Comparison of ENCODE assay signal across 8 cellular contexts in genomic region chr16:66406534-66407368, GRCh38. TPM values are rescaled to one million over a fixed set of nuclear protein-coding genes. Genes with fewer than 3 reads are reported as not detected.
DNase-seq lines count a peak whose midpoint lies in the region; ATAC-seq, FAIRE-seq and TF ChIP-seq lines count a peak whose summit lies in the region.

No MANE protein-coding gene starts in this region.

- H3K18ac ChIP-seq in H1 (ENCODE audit: extremely low read depth, low read length) = peak overlapping the region; percentile 33

- TF ChIP-seq EP300 in A549 (IDR thresholded peaks at IDR 0.05) (no peak), H1 (IDR thresholded peaks at IDR 0.05; ENCODE audit: borderline replicate concordance in 1 of 2, low read depth in 2 of 2, low read length in 2 of 2) (no peak)

- no peaks in the 10 kb centered on the region for H3K79me1 ChIP-seq in H1 (ENCODE audit: low read depth, low read length)

- H3K4me3 ChIP-seq in A549 (peak overlapping the region; percentile 61), H1 (ENCODE audit: extremely low read depth in 1 of 4, insufficient read depth in 2 of 4, low read depth in 3 of 4, low read length in 4 of 4) (peak overlapping the region; percentile 21 to 72 (median 62); a peak in 7 of 8 replicates)

- TF ChIP-seq RAD21 in A549 (conservative IDR thresholded peaks at IDR 0.05 in 1 of 2, IDR thresholded peaks at IDR 0.05 in 1 of 2) (peak; percentile 98), H1 (IDR thresholded peaks at IDR 0.05 in 1 of 2, conservative IDR thresholded peaks at IDR 0.05 in 1 of 2; ENCODE audit: low read depth in 2 of 2, low read length in 2 of 2) (peak; percentile 95 to 96)

- peaks cover 2% of the 10 kb centered on the region; the same call in 1 of the 2 replicates for H3K23me2 ChIP-seq in H1 (ENCODE audit: low read depth, low read length)

- H3K36me3 Mint-ChIP-seq in memory B cell = no peaks in the 10 kb centered on the region

- peaks cover 13% of the 10 kb centered on the region for H3K27me3 Mint-ChIP-seq in memory B cell

- peak overlapping the region; percentile 89; the same call in 1 of the 2 replicates for H2BK15ac ChIP-seq in H1 (ENCODE audit: low read length)

- peak overlapping the region in 2 of 4 experiments; percentile 15 to 25; a peak in 1 of 7 replicates for H3K9ac ChIP-seq in H1 (replicated peaks in 1 of 4; ENCODE audit: extremely low read depth in 1 of 4, low read depth in 3 of 4, low read length in 3 of 4)

- H3K4ac ChIP-seq in H1 (replicated peaks; ENCODE audit: insufficient read length, low read depth, low read length) = no peak overlapping the region

- H3K36me3 ChIP-seq in H1 (ENCODE audit: control insufficient read depth in 2 of 4, insufficient read depth in 4 of 4, low read length in 3 of 4) = no peaks in the 10 kb centered on the region

- H3K9me3 Mint-ChIP-seq in memory B cell = no peaks in the 10 kb centered on the region

- peak overlapping the region; percentile 93 for H3K4me2 ChIP-seq in A549
- peak overlapping the region; percentile 54 to 93 for H3K4me2 ChIP-seq in H1 (ENCODE audit: insufficient read depth in 1 of 2, low read depth in 2 of 2, low read length in 2 of 2)

- H3K14ac ChIP-seq in H1 (ENCODE audit: insufficient read length) = no peak overlapping the region

- no peak overlapping the region for H2BK5ac ChIP-seq in H1 (ENCODE audit: low read depth, low read length)

- H2AK5ac ChIP-seq in H1 (ENCODE audit: low read depth, low read length) = no peak overlapping the region

- FAIRE-seq in A549 (lab: Jason Lieb, UNC) (no peak), H1 (lab: Jason Lieb, UNC) (peak; percentile 45)

- ATAC-seq in A549 (peak; percentile 87 to 94), GM18517 (IDR thresholded peaks at IDR 0.05; ENCODE audit: unreplicated experiment) (peak; percentile 73), HG03342 (IDR thresholded peaks at IDR 0.05; ENCODE audit: unreplicated experiment) (peak; percentile 76), memory B cell (ENCODE audit: low read depth) (peak; percentile 95)

- H3K27ac Mint-ChIP-seq in memory B cell = no peak overlapping the region

- H3K79me2 ChIP-seq in H1 (ENCODE audit: control insufficient read depth in 1 of 2, insufficient read depth in 2 of 2, low read length in 2 of 2) = no peaks in the 10 kb centered on the region

- H3K4me1 ChIP-seq in A549 (peaks cover 27% of the 10 kb centered on the region), H1 (replicated peaks in 1 of 4; ENCODE audit: control insufficient read depth in 3 of 4, insufficient read depth in 4 of 4, low read length in 3 of 4) (no peaks in the 10 kb centered on the region; a peak in 1 of 7 replicates)

- H2BK12ac ChIP-seq in H1 (ENCODE audit: low read depth, low read length) = no peak overlapping the region

- TF ChIP-seq CTCF in A549 (IDR thresholded peaks at IDR 0.05) = peak; percentile 87
- TF ChIP-seq CTCF in H1 (IDR thresholded peaks at IDR 0.05; ENCODE audit: control extremely low read depth in 1 of 3, insufficient read depth in 1 of 3, low read depth in 1 of 3, low read length in 3 of 3) = peak; percentile 82 to 92 (median 84)

- H3K23ac ChIP-seq in H1 (ENCODE audit: insufficient read length) = no peak overlapping the region

- H4K91ac ChIP-seq in H1 (replicated peaks; ENCODE audit: insufficient read length, low read length) = no peak overlapping the region

- H3K9me3 ChIP-seq in A549 = no peaks in the 10 kb centered on the region
- 0 out of 4 replicates have a peak, but pooled peaks cover 0 to 3% of the 10 kb centered on the region in 2 experiments for H3K9me3 ChIP-seq in H1 (ENCODE audit: insufficient read depth in 2 of 2, low read depth in 1 of 2, low read length in 1 of 2)

- peak overlapping the region; percentile 64 for H3K4me3 Mint-ChIP-seq in memory B cell

- CTCF ChIA-PET in A549 (lab: Yijun Ruan, JAX) = interaction anchor here (0.6 to 7.1 kb wide), 66 partner anchors 8 to 488 kb away, joined by 3 to 185 read pairs (median 6); partner anchors contain the start of genes CKLF, CMTM3 and NAE1
- CTCF ChIA-PET in H1 (lab: Charles Lee; ENCODE audit: partially characterized antibody) = interaction anchor here (0.6 to 11.3 kb wide), 49 partner anchors 9 to 321 kb away, joined by 3 to 226 read pairs (median 4); partner anchors contain the start of genes CDH5, CKLF and CMTM2

- H3K27ac ChIP-seq in A549 (peak overlapping the region; percentile 86 to 88), H1 (ENCODE audit: low read depth, low read length) (no peak overlapping the region)

- peak; percentile 37 for TF ChIP-seq POLR2A in A549 (IDR thresholded peaks at IDR 0.05; ENCODE audit: low read length)
- no peak for TF ChIP-seq POLR2A in H1 (IDR thresholded peaks at IDR 0.05; ENCODE audit: control extremely low read depth in 1 of 2, low read depth in 2 of 2, low read length in 2 of 2)

- H4K8ac ChIP-seq in H1 (ENCODE audit: extremely low read depth, insufficient read depth, low read length) = 0 out of 2 replicates have a peak overlapping the region, but pooled peaks have one; percentile 35

- H3K4me1 Mint-ChIP-seq in memory B cell = peaks cover 8% of the 10 kb centered on the region

- 3% methylated on average over 23 of the region's 36 CpGs for WGBS in A549 (ENCODE audit: missing lambda C conversion rate)
- WGBS in H1 (ENCODE audit: extremely low coverage in 1 of 2, insufficient coverage in 1 of 2, insufficient read length in 1 of 2, insufficient replicate concordance in 2 of 2, low coverage in 1 of 2, low lambda C conversion rate in 2 of 2, missing lambda C conversion rate in 1 of 2), 2 experiments = 5% methylated on average over 35 of the region's 36 CpGs; no CpG with 5 or more reads in 1 of the 2 experiments

- POLR2A ChIA-PET in A549 (lab: Yijun Ruan, JAX) (interaction anchor here (0.6 to 1.7 kb wide), 5 partner anchors 54 to 197 kb away, joined by 3 to 7 read pairs (median 3); partner anchors contain the start of genes CKLF and CMTM3), H1 (lab: Charles Lee; ENCODE audit: partially characterized antibody) (interaction anchor here (1.2 to 1.4 kb wide), 3 partner anchors 105 to 142 kb away, joined by 3 to 4 read pairs (median 4); no protein-coding TSS in a partner anchor)

- no peaks in the 10 kb centered on the region for H4K20me1 ChIP-seq in H1 (replicated peaks in 1 of 2; ENCODE audit: control insufficient read depth in 1 of 2, insufficient read depth in 2 of 2, low read length in 2 of 2)

- peak; percentile 83 to 92 for DNase-seq in A549 (ENCODE audit: low read depth in 1 of 2, low spot score in 1 of 2)
- peak; percentile 81 for DNase-seq in NCI-H82 (lab: John Stamatoyannopoulos, UW)
- peak; percentile 74 to 83 for DNase-seq in activated CD8-positive, alpha-beta memory T cell treated with anti-CD3 and anti-CD28 coated beads for 1 hour (ENCODE audit: extremely low read depth in 1 of 2, low read depth in 1 of 2)
- DNase-seq in H1 (ENCODE audit: low read depth in 1 of 2, low spot score in 2 of 2) = peak; percentile 54 to 97
- DNase-seq in memory B cell (ENCODE audit: low spot score in 2 of 2) = peak; percentile 88 to 95
- DNase-seq in stimulated activated CD4-positive, alpha-beta T cell treated with anti-CD3 and anti-CD28 coated beads, TNF-alpha, amount 100 ng/mL, for 48 hours (ENCODE audit: low read depth in 3 of 3) = peak; percentile 67 to 86 (median 81)

- H3K56ac ChIP-seq in H1 (replicated peaks; ENCODE audit: insufficient read length, low read depth, low read length) = no peak overlapping the region

- H4K5ac ChIP-seq in H1 (ENCODE audit: insufficient read length, low read depth, low read length) = no peak overlapping the region

- H3K27me3 ChIP-seq in H1 (replicated peaks in 1 of 4; ENCODE audit: control insufficient read depth in 3 of 4, extremely low read depth in 1 of 4, insufficient read depth in 3 of 4, low read length in 3 of 4) = peaks cover 0 to 3% (median 2%) of the 10 kb centered on the region in 4 experiments; a peak in 2 of 7 replicates

- H2AFZ ChIP-seq in H1 (ENCODE audit: low read length) = peak overlapping the region; percentile 93

- H2BK120ac ChIP-seq in H1 (replicated peaks; ENCODE audit: low read depth, low read length) = no peak overlapping the region

- H2BK20ac ChIP-seq in H1 (ENCODE audit: low read length) = no peak overlapping the region

TF ChIP-seq in H1, 55 proteins besides CTCF, POLR2A, EP300 and RAD21 (continues in another document):
- TF ChIP-seq ASH2L (IDR thresholded peaks at IDR 0.05; ENCODE audit: low read length) (peak; percentile 76), SP2 (IDR thresholded peaks at IDR 0.05; ENCODE audit: low read length) (no peak)

RNA-seq across cellular contexts. Expression of gene BEAN1, which starts 20.3 kb away (rescaled TPM):
- polyA plus RNA-seq in A549 (2011; rRNA removed) (0.98 and 1.4 TPM in 2 replicates), A549 (2017; fragmentation: RNase III; extraction: RNeasy Plus Mini Kit Qiagen cat#74134 plus additional on column Dnase treatment) (1.2 to 2.4 TPM (median 1.7 TPM) in 3 replicates), H1 (2011; rRNA removed) (0.05 and 0.08 TPM in 2 replicates)
- polyA plus RNA-seq in A549 (2012; cell fraction: cytosol; rRNA removed) = 0.58 and 0.63 TPM in 2 replicates
- 1.3 and 1.5 TPM in 2 replicates for polyA plus RNA-seq in A549 (2012; cell fraction: nucleus; rRNA removed)
- polyA minus RNA-seq in A549 (2011; rRNA and poly(A)+ RNA removed) = 0.83 and 1.4 TPM in 2 replicates
- total RNA-seq in H1 (2021; fragmentation: NEBNext Ultra II Directional; extraction: Animal tissue kit (Norgen Biotek cat#: 25700)) = not detected in 2 replicates
- polyA plus RNA-seq in H1 (2011; cell fraction: cytosol; rRNA removed) = 0.08 TPM
- 0.07 TPM for polyA plus RNA-seq in H1 (2011; cell fraction: nucleus; rRNA removed)
- 0.13 to 0.24 TPM (median 0.15 TPM) in 3 of 4 replicates, not detected in the other for polyA plus RNA-seq in H1 (2012, experiment 1 of 2)
- not detected for polyA plus RNA-seq in H1 (2012, experiment 2 of 2)
- polyA plus RNA-seq in H1 (2013, experiment 1 of 2) = 0.04 TPM
- polyA plus RNA-seq in H1 (2013, experiment 2 of 2) = 0.13 TPM
- polyA minus RNA-seq in H1 (2011; rRNA and poly(A)+ RNA removed) = not detected in 2 replicates
- polyA minus RNA-seq in H1 (2011; cell fraction: cytosol; rRNA and poly(A)+ RNA removed) = not detected
- polyA minus RNA-seq in H1 (2011; cell fraction: nucleus; rRNA and poly(A)+ RNA removed) = not detected

RNA-seq across cellular contexts. Expression of gene CDH5, which starts 40.3 kb away (rescaled TPM):
- polyA plus RNA-seq in A549 (2011; rRNA removed) (0.01 and 0.20 TPM in 2 replicates), A549 (2017; fragmentation: RNase III; extraction: RNeasy Plus Mini Kit Qiagen cat#74134 plus additional on column Dnase treatment) (0.05 TPM in 1 of 3 replicates, not detected in the others), H1 (2011; rRNA removed) (0.20 and 0.32 TPM in 2 replicates)
- polyA plus RNA-seq in A549 (2012; cell fraction: cytosol; rRNA removed) = 0.03 and 0.04 TPM in 2 replicates
- polyA plus RNA-seq in A549 (2012; cell fraction: nucleus; rRNA removed) = 0.16 and 0.28 TPM in 2 replicates
- polyA minus RNA-seq in A549 (2011; rRNA and poly(A)+ RNA removed) = 0.25 TPM in 1 of 2 replicates, not detected in the other
- total RNA-seq in H1 (2021; fragmentation: NEBNext Ultra II Directional; extraction: Animal tissue kit (Norgen Biotek cat#: 25700)) = 0.32 and 0.59 TPM in 2 replicates
- 0.23 TPM for polyA plus RNA-seq in H1 (2011; cell fraction: cytosol; rRNA removed)
- 0.50 TPM for polyA plus RNA-seq in H1 (2011; cell fraction: nucleus; rRNA removed)
- 0.18 to 0.35 TPM (median 0.30 TPM) in 4 replicates for polyA plus RNA-seq in H1 (2012, experiment 1 of 2)
- 0.16 TPM for polyA plus RNA-seq in H1 (2012, experiment 2 of 2)
- 0.97 TPM for polyA plus RNA-seq in H1 (2013, experiment 1 of 2)
- polyA plus RNA-seq in H1 (2013, experiment 2 of 2) = 0.88 TPM
- polyA minus RNA-seq in H1 (2011; rRNA and poly(A)+ RNA removed) = 0.27 and 0.69 TPM in 2 replicates
- not detected for polyA minus RNA-seq in H1 (2011; cell fraction: cytosol; rRNA and poly(A)+ RNA removed)
- not detected for polyA minus RNA-seq in H1 (2011; cell fraction: nucleus; rRNA and poly(A)+ RNA removed)

Comparison
In these comparisons a context has a peak if more than half of its experiments do, and no peak if none do; other contexts are left out.
1. Of the 18 proteins assayed by ChIP-seq in both H1 and A549: peak only in H1: CEBPB; only in A549: KDM1A, MAX and POLR2A; in both: CTCF and RAD21; in neither: 11; mixed calls (peak in some experiments, not most) for 1.